Comparison of ENCODE assay signal across 14 cellular contexts in the genomic region with DNA sequence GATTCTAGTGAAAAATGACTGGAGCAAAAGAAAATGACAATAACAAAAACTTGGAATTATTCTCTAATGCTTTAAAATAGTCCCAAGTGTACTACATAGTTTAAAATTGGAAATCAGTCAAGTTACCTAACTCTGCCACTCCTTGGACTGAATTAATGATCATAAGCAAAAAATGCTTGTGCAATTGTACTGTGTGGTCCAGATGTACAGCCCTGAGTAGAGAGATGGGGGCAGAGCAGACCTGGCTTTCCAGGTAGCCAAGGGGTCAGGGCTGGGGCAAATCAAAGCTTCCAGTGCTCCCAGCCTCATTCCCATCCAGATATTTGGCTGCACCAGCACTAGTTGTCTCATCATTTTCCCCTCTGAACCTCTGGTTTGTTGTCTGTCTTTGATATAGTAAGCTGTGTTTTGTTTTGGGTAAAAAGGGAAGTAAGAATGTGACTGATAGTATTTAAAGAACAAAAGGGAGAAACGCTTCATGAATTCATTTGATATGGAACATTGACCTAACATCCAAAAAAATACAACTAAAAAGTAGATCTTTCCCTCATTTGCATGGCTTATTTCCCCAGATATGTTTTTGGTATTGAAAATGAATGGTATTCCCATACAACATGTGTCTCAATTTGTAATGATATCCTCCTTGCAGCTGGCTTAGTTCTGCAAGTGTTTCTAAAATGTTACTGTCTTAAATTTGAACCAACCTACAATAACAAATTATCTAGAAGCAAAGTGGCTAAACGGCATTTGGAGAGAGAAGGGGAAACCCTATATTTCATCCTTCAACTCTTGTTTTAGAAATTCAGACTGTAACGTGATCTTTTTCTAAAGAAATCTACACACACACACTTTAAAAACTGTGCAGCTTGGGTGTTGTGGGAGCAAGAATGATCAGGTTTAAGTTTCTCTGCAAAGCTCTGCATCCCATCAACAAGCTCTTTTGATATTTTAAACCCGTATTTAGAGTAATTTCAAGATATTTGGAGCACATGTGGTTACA.
DNase-seq lines count a peak whose midpoint lies in the region; ATAC-seq and TF ChIP-seq lines count a peak whose summit lies in the region.
"Had no signal": no experiment of that assay in that cellular context is flagged by ENCODE, and none has a peak within 500 bp of the region (broad histone marks: within the 10 kb centered on the region; RNA-seq: fewer than 3 reads in every experiment).

No MANE protein-coding gene starts in this region.

- H3K4me1 ChIP-seq in adrenal gland (replicated peaks in 1 of 2) (peaks cover 4 to 15% of the 10 kb centered on the region in 2 donors), trophoblast cell (ENCODE audit: control insufficient read depth in 1 of 2, insufficient read depth in 2 of 2, low read length in 2 of 2) (no peaks in the 10 kb centered on the region), thyroid gland (peaks cover 15 to 32% of the 10 kb centered on the region in 2 donors)
- H3K4me1 ChIP-seq: uterus had no signal

- ATAC-seq in GM19455 (IDR thresholded peaks at IDR 0.05; ENCODE audit: unreplicated experiment) (peak; percentile 67), HG03571 (IDR thresholded peaks at IDR 0.05; ENCODE audit: unreplicated experiment) (peak; percentile 69), activated B cell treated with CpG ODN at 0.5 μM for 24 hours (ENCODE audit: low read depth) (peak; percentile 67)
- ATAC-seq: PC-3 had no signal

- H3K36me3 ChIP-seq in adrenal gland (replicated peaks in 1 of 2) (no peaks in the 10 kb centered on the region), trophoblast cell (ENCODE audit: control insufficient read depth in 1 of 2, insufficient read depth in 2 of 2, low read length in 2 of 2) (no peaks in the 10 kb centered on the region), thyroid gland (no peaks in the 10 kb centered on the region)
- H3K36me3 ChIP-seq: uterus had no signal

- no peaks in the 10 kb centered on the region for H3K9me3 Mint-ChIP-seq in activated B cell treated with CpG ODN at 0.5 μM for 24 hours
- H3K9me3 Mint-ChIP-seq: activated naive CD4-positive, alpha-beta T cell treated with anti-CD3 and anti-CD28 coated beads, Interleukin-2, amount 50 U/mL, for 24 hours had no signal

- H2AK5ac ChIP-seq in trophoblast cell (ENCODE audit: low read length) = no peak overlapping the region

- peak overlapping the region; percentile 66 for H3K4me3 Mint-ChIP-seq in activated B cell treated with CpG ODN at 0.5 μM for 24 hours
- H3K4me3 Mint-ChIP-seq: activated naive CD4-positive, alpha-beta T cell treated with anti-CD3 and anti-CD28 coated beads, Interleukin-2, amount 50 U/mL, for 24 hours had no signal

- DNase-seq in CD1c-positive myeloid dendritic cell (ENCODE audit: extremely low spot score) = peak; percentile 21
- no peak for DNase-seq in activated B cell treated with CpG ODN at 0.5 μM for 24 hours
- DNase-seq in adrenal gland = no peak
- no peak for DNase-seq in trophoblast cell
- no peak for DNase-seq in thyroid gland
- DNase-seq in stimulated activated CD4-positive, alpha-beta T cell treated with anti-CD3 and anti-CD28 coated beads, Interleukin-15, amount 100 ng/mL, for 24 hours = no peak
- DNase-seq: DMS153, NCI-H1694 treated with DMSO at 0.1 percent for 48 hours, PC-3, T-helper 2 cell, uterus had no signal

- no peaks in the 10 kb centered on the region for H3K9me3 ChIP-seq in adrenal gland (replicated peaks in 1 of 3)
- H3K9me3 ChIP-seq in trophoblast cell (ENCODE audit: insufficient read depth, low read depth, low read length) = no peaks in the 10 kb centered on the region
- no peaks in the 10 kb centered on the region for H3K9me3 ChIP-seq in thyroid gland
- H3K9me3 ChIP-seq: uterus had no signal

- no peak overlapping the region for H3K18ac ChIP-seq in trophoblast cell (ENCODE audit: low read length)

- H3K4me1 Mint-ChIP-seq in activated B cell treated with CpG ODN at 0.5 μM for 24 hours = peaks cover 74% of the 10 kb centered on the region
- H3K4me1 Mint-ChIP-seq: activated naive CD4-positive, alpha-beta T cell treated with anti-CD3 and anti-CD28 coated beads, Interleukin-2, amount 50 U/mL, for 24 hours had no signal

- H3K9ac ChIP-seq in trophoblast cell (ENCODE audit: low read length) = no peak overlapping the region

- POLR2A ChIA-PET in activated B cell treated with CpG ODN at 0.5 μM for 24 hours (lab: Charles Lee) = interaction anchor here (0.6 to 3.3 kb wide), 5 partner anchors 9 to 183 kb away, joined by 3 to 29 read pairs (median 4); a partner anchor contains a TSS

- H3K4me2 ChIP-seq in trophoblast cell (ENCODE audit: low read length) = no peak overlapping the region

- no peaks in the 10 kb centered on the region for H3K27me3 ChIP-seq in adrenal gland
- H3K27me3 ChIP-seq in trophoblast cell (ENCODE audit: insufficient read depth, low read length) = no peaks in the 10 kb centered on the region
- H3K27me3 ChIP-seq in thyroid gland = no peaks in the 10 kb centered on the region
- H3K27me3 ChIP-seq: uterus had no signal

- CTCF ChIA-PET in activated B cell treated with CpG ODN at 0.5 μM for 24 hours (lab: Charles Lee) = interaction anchor here (1.1 to 1.8 kb wide), 4 partner anchors 13 to 37 kb away, joined by 3 to 7 read pairs (median 5); no protein-coding TSS in a partner anchor

- TF ChIP-seq POLR2A in adrenal gland (IDR thresholded peaks at IDR 0.05) = no peak
- TF ChIP-seq POLR2A in thyroid gland (IDR thresholded peaks at IDR 0.05) = no peak

- TF ChIP-seq CTCF in activated B cell treated with CpG ODN at 0.5 μM for 24 hours (IDR thresholded peaks at IDR 0.05) = no peak
- TF ChIP-seq CTCF in adrenal gland (IDR thresholded peaks at IDR 0.05) = no peak
- TF ChIP-seq CTCF in thyroid gland (IDR thresholded peaks at IDR 0.05) = no peak

- H2BK5ac ChIP-seq in trophoblast cell (ENCODE audit: low read depth, low read length, poor library complexity) = no peak overlapping the region

- H2BK120ac ChIP-seq in trophoblast cell (ENCODE audit: insufficient read depth, low read length, poor library complexity) = no peak overlapping the region

- no peaks in the 10 kb centered on the region for H3K36me3 Mint-ChIP-seq in activated B cell treated with CpG ODN at 0.5 μM for 24 hours (ENCODE audit: low read depth)
- H3K36me3 Mint-ChIP-seq: activated naive CD4-positive, alpha-beta T cell treated with anti-CD3 and anti-CD28 coated beads, Interleukin-2, amount 50 U/mL, for 24 hours had no signal

- H3K27me3 Mint-ChIP-seq in activated B cell treated with CpG ODN at 0.5 μM for 24 hours = no peaks in the 10 kb centered on the region

- H4K12ac ChIP-seq in trophoblast cell (ENCODE audit: low read depth, low read length) = no peak overlapping the region

- H3K4ac ChIP-seq in trophoblast cell (ENCODE audit: low read depth, low read length) = no peak overlapping the region

- no peak overlapping the region for H2AFZ ChIP-seq in trophoblast cell (ENCODE audit: insufficient read depth, low read length, poor library complexity)

- H3K27ac ChIP-seq in adrenal gland (no peak overlapping the region), trophoblast cell (ENCODE audit: low read depth, low read length) (no peak overlapping the region), thyroid gland (no peak overlapping the region)
- H3K27ac ChIP-seq: uterus had no signal

- no peak overlapping the region for H3K14ac ChIP-seq in trophoblast cell (ENCODE audit: low read length)

- no peaks in the 10 kb centered on the region for H3K79me1 ChIP-seq in trophoblast cell (ENCODE audit: low read length)

- H3K4me3 ChIP-seq in adrenal gland = no peak overlapping the region
- no peak overlapping the region for H3K4me3 ChIP-seq in trophoblast cell (ENCODE audit: low read depth, low read length)
- no peak overlapping the region for H3K4me3 ChIP-seq in thyroid gland (replicated peaks in 1 of 3)
- H3K4me3 ChIP-seq: uterus had no signal

- intact Hi-C loops in activated B cell treated with CpG ODN at 0.5 μM for 24 hours (cut with micrococcal nuclease) = loop anchor here (1.0 to 2.0 kb wide), 3 partner anchors 15 to 32 kb away; no protein-coding TSS in a partner anchor
- intact Hi-C loops in adrenal gland (cut with DNase I) = no loop called here
- intact Hi-C loops in thyroid gland (cut with DNase I) = no loop called here

- no peak overlapping the region for H4K8ac ChIP-seq in trophoblast cell (ENCODE audit: low read depth, low read length)

- no peaks in the 10 kb centered on the region for H3K79me2 ChIP-seq in trophoblast cell (ENCODE audit: control insufficient read depth, insufficient read depth, low read length, poor library complexity)

- H4K91ac ChIP-seq in trophoblast cell (ENCODE audit: low read depth, low read length) = no peak overlapping the region

- 73 to 85% (median 77%) methylated on average over 4 of the region's 4 CpGs for WGBS in adrenal gland, 4 donors
- no CpG with 5 or more reads among the region's 4 CpGs for WGBS in trophoblast cell (ENCODE audit: extremely low coverage, insufficient coverage, insufficient read length)
- 78 to 85% methylated on average over 4 of the region's 4 CpGs for WGBS in thyroid gland, 2 donors

- H3K27ac Mint-ChIP-seq in activated B cell treated with CpG ODN at 0.5 μM for 24 hours = peak overlapping the region; percentile 86
- H3K27ac Mint-ChIP-seq: activated naive CD4-positive, alpha-beta T cell treated with anti-CD3 and anti-CD28 coated beads, Interleukin-2, amount 50 U/mL, for 24 hours had no signal

- H2BK12ac ChIP-seq in trophoblast cell (ENCODE audit: low read length) = no peak overlapping the region

- no peak overlapping the region for H3K23ac ChIP-seq in trophoblast cell (ENCODE audit: low read length)
